Comparison of ENCODE assay signal across 29 cellular contexts in the genomic region with DNA sequence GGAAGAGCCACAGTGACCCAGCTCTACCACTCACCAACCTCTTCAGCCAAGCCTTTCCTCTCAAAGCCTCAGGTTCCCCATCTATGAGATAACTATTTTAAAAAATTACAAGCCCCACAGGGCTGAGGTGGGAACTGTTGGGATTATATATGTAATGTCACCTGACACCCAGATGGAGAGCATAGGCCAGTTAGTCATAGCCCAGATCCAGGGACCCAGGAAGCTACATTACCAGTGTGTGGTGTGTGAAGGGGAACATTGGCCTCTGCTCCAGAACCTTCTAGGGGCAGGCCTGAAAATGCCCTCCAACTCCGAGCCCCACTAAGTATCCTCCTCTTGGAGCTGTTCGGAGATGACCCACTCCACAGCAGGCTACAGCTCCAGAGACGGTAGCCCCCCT.
DNase-seq lines count a peak whose midpoint lies in the region; ATAC-seq lines count a peak whose summit lies in the region.
"Had no signal": no experiment of that assay in that cellular context is flagged by ENCODE, and none has a peak within 500 bp of the region (broad histone marks: within the 10 kb centered on the region; RNA-seq: fewer than 3 reads in every experiment).

No MANE protein-coding gene starts in this region.

- H3K36me3 ChIP-seq in neuronal stem cell (replicated peaks in 1 of 2; ENCODE audit: control insufficient read depth in 2 of 2, insufficient read depth in 2 of 2, low read length in 2 of 2), result no peaks in the 10 kb centered on the region
- H3K36me3 ChIP-seq: tibial artery, vagina had no signal

- peaks cover 19 to 99% (median 43%) of the 10 kb centered on the region in 3 experiments for H3K27me3 ChIP-seq in neuronal stem cell (ENCODE audit: control insufficient read depth in 3 of 3, insufficient read depth in 3 of 3, low read depth in 1 of 3, low read length in 3 of 3)

- no peak overlapping the region for H2BK12ac ChIP-seq in neuronal stem cell (ENCODE audit: low read length)

- no peak overlapping the region for H3K4me2 ChIP-seq in neuronal stem cell (ENCODE audit: insufficient read depth, low read length, poor library complexity, severe bottlenecking)

- H3K27ac ChIP-seq in neuronal stem cell (replicated peaks; ENCODE audit: low read length), result no peak overlapping the region
- H3K27ac ChIP-seq: tibial artery, vagina had no signal

- in situ Hi-C loops in Caki2 (cut with HindIII; ENCODE audit: low pct_unique_long_range_greater_than_20kb, low sequenced_read_pairs), result no loop called here

- WGBS in neuronal stem cell (ENCODE audit: extremely low coverage in 2 of 2, insufficient read length in 2 of 2, insufficient replicate concordance in 1 of 2), 2 donors, result no CpG with 5 or more reads among the region's 3 CpGs

- H2BK120ac ChIP-seq in neuronal stem cell (ENCODE audit: low read depth, low read length), result no peak overlapping the region

- no peaks in the 10 kb centered on the region for H3K79me1 ChIP-seq in neuronal stem cell (ENCODE audit: low read depth, low read length)

- peaks cover 3 to 8% of the 10 kb centered on the region in 2 donors for H3K9me3 ChIP-seq in neuronal stem cell (replicated peaks in 1 of 2; ENCODE audit: control insufficient read depth in 2 of 2, insufficient read depth in 1 of 2, low read depth in 1 of 2, low read length in 2 of 2)
- H3K9me3 ChIP-seq: mucosa of descending colon, tibial artery, vagina had no signal

- peak overlapping the region; percentile 54 for H2BK15ac ChIP-seq in neuronal stem cell (ENCODE audit: low read length)

- H2BK5ac ChIP-seq in neuronal stem cell (ENCODE audit: low read length), result no peak overlapping the region

- no peak overlapping the region for H3K23ac ChIP-seq in neuronal stem cell (ENCODE audit: low read depth, low read length, poor library complexity)

- H4K91ac ChIP-seq in neuronal stem cell (ENCODE audit: low read depth, low read length, poor library complexity), result no peak overlapping the region

- no peak overlapping the region for H3K9ac ChIP-seq in neuronal stem cell (ENCODE audit: low read depth, low read length, poor library complexity)

- peak overlapping the region; percentile 61 for H2AK5ac ChIP-seq in neuronal stem cell (ENCODE audit: low read depth, low read length)

- H3K4me3 ChIP-seq in neuronal stem cell (ENCODE audit: low read length in 2 of 2), result no peak overlapping the region
- H3K4me3 ChIP-seq: mucosa of descending colon, tibial artery, vagina had no signal

- H3K14ac ChIP-seq in neuronal stem cell (ENCODE audit: low read length), result no peak overlapping the region

- H2AFZ ChIP-seq in neuronal stem cell (ENCODE audit: low read length), result no peak overlapping the region

- peaks cover 4 to 12% of the 10 kb centered on the region in 2 donors for H3K4me1 ChIP-seq in neuronal stem cell (ENCODE audit: control insufficient read depth in 2 of 2, insufficient read depth in 1 of 2, low read depth in 1 of 2, low read length in 2 of 2)

- no peak for ATAC-seq in HG02852 (IDR thresholded peaks at IDR 0.05; ENCODE audit: unreplicated experiment)
- ATAC-seq: left colon, mucosa of descending colon, natural killer cell had no signal

- peak overlapping the region; percentile 78 for H3K18ac ChIP-seq in neuronal stem cell (ENCODE audit: low read length)

- peak; percentile 6 for DNase-seq in Caki2 (ENCODE audit: low read depth)
- DNase-seq in M059J (ENCODE audit: low read depth), result peak; percentile 15
- peak; percentile 32 for DNase-seq in SW480 (ENCODE audit: low spot score)
- DNase-seq in neuronal stem cell (ENCODE audit: low spot score), result no peak
- DNase-seq in SIG-M5 (lab: John Stamatoyannopoulos, UW), result no peak
- DNase-seq in activated gamma-delta T cell treated with Interleukin-2 at 50 U/mL for 16 hours, result no peak
- DNase-seq: activated B cell treated with CpG ODN at 0.5 μM for 24 hours; activated CD4-positive, alpha-beta T cell treated with anti-CD3 and anti-CD28 coated beads, Interleukin-2, amount 50 U/mL, for 1 hour; activated effector memory CD4-positive, alpha-beta T cell treated with anti-CD3 and anti-CD28 coated beads, Interleukin-2, amount 50 U/mL, for 16 hours; activated naive CD8-positive, alpha-beta T cell treated with anti-CD3 and anti-CD28 coated beads, Interleukin-2, amount 10 ng/mL, durations not matched to agents 7 days and 5 days; activated T-cell treated with anti-CD3 and anti-CD28 coated beads, Interleukin-2, amount 50 U/mL, for 1 hour; aorta; C1 segment of cervical spinal cord; Calu3; DND-41; hippocampal formation; left colon; mammary epithelial cell; MV-4-11; natural killer cell; NCI-H146; SHP77 treated with DMSO at 0.1 percent for 48 hours; stimulated activated CD4-positive, alpha-beta T cell treated with anti-CD3 and anti-CD28 coated beads, Interleukin-4, amount 100 ng/mL, for 24 hours; SW 1271; T1000; tibial artery had no signal

- no peak overlapping the region for H4K8ac ChIP-seq in neuronal stem cell (ENCODE audit: low read depth, low read length)

- no peak overlapping the region for H3K4ac ChIP-seq in neuronal stem cell (ENCODE audit: low read length)

Comparison
In these comparisons a context has a peak if more than half of its experiments do, and no peak if none do; other contexts are left out.
1. DNase-seq: peak in Caki2 (single experiment), M059J (single experiment) and SW480 (single experiment); none in neuronal stem cell (single experiment), SIG-M5 (single experiment) and activated gamma-delta T cell treated with Interleukin-2 at 50 U/mL for 16 hours (single experiment).